24 cellular contexts compared by ENCODE assay signal in the genomic region with DNA sequence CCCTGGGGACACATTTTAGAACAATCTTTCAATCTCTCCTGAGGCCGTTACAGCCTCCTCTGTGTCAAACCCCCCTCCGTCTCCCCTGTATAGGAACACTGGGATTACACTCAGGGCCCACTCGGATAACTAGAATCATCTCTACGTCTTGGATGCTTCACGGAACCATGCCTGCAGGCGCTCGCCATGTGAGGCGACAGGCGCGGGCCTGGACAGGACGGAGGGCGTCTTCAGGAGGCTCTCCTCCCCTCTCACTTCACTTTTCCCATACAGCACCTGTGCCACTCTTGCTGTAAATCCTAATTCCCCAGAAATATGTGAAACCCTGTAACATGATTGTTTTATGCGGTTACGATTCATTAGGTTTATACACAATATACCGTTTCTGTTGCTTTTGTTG. TPM values are rescaled to one million over a fixed set of nuclear protein-coding genes. Genes with fewer than 3 reads are reported as not detected.
"Had no signal": no experiment of that assay in that cellular context is flagged by ENCODE, and none has a peak within 500 bp of the region (broad histone marks: within the 10 kb centered on the region; RNA-seq: fewer than 3 reads in every experiment).

No MANE protein-coding gene starts in this region.

- H3K27ac ChIP-seq: SJSA1 had no signal

- ATAC-seq: HepG2 had no signal

- DNase-seq: IMR-90, Karpas-422, KG1, MG63, NCI-H1092, NCI-H1105 treated with DMSO at 0.1 percent for 48 hours, NCI-H1417 treated with DMSO at 0.1 percent for 48 hours, NCI-H146, NCI-H1694 treated with DMSO at 0.1 percent for 48 hours, NCI-H2029, NCI-H2081 treated with DMSO at 0.1 percent for 48 hours, NCI-H2171, NCI-H226, NCI-H446, NCI-H510A, NCI-H524 treated with DMSO at 0.1 percent for 48 hours, NCI-H69, NCI-H774, RPMI8226, SHP77 treated with DMSO at 0.1 percent for 48 hours, SK-N-SH, SW 1271 had no signal

- H3K9me3 ChIP-seq: MG63, SJSA1, SK-N-SH had no signal

- H3K4me1 ChIP-seq: SJSA1 had no signal

- H3K4me3 ChIP-seq: MG63, SJSA1 had no signal

- H3K27me3 ChIP-seq: MG63, SJSA1 had no signal

- H3K36me3 ChIP-seq: MG63, SJSA1 had no signal

RNA-seq across cellular contexts. Expression of a gene that starts 10.4 kb away (rescaled TPM):
- total RNA-seq: IMR-90, SJSA1 had no signal
